27 cellular contexts compared by ENCODE assay signal in genomic region chr9:97124256-97124655, GRCh38.
"Had no signal": no experiment of that assay in that cellular context is flagged by ENCODE, and none has a peak within 500 bp of the region (broad histone marks: within the 10 kb centered on the region; RNA-seq: fewer than 3 reads in every experiment).

No MANE protein-coding gene starts in this region.

- DNase-seq: naive thymus-derived CD4-positive, alpha-beta T cell; natural killer cell; occipital lobe; ovary; right cardiac atrium; right lobe of liver; sigmoid colon; small intestine; stimulated activated CD4-positive, alpha-beta T cell treated with anti-CD3 and anti-CD28 coated beads, Interleukin-15, amount 100 ng/mL, for 24 hours; stimulated activated CD4-positive, alpha-beta T cell treated with anti-CD3 and anti-CD28 coated beads, Interleukin-2, amount 100 ng/mL, for 24 hours; stimulated activated CD4-positive, alpha-beta T cell treated with anti-CD3 and anti-CD28 coated beads, Interleukin-2, amount 100 ng/mL, for 48 hours; stimulated activated CD4-positive, alpha-beta T cell treated with anti-CD3 and anti-CD28 coated beads, Interleukin-4, amount 100 ng/mL, for 24 hours; stimulated activated naive B cell treated with anti-CD40 and anti-IgM and Interleukin-4, amounts not matched to agents 10 μg/mL and 1 μg/mL and 100 μg/mL, for 72 hours; stimulated activated naive CD4-positive, alpha-beta T cell treated with Interleukin-2 at 50 U/mL for 16 hours; stomach; thyroid gland; upper lobe of right lung; uterus had no signal

- H3K9me3 ChIP-seq: ovary, prostate gland, right lobe of liver, sigmoid colon, stomach, thoracic aorta, thyroid gland, tibial nerve, upper lobe of right lung, uterus had no signal

- H3K4me1 ChIP-seq: neural progenitor cell, parathyroid adenoma, prostate gland, right lobe of liver, sigmoid colon, stomach, thyroid gland, tibial nerve, upper lobe of right lung, uterus had no signal

- ATAC-seq: naive thymus-derived CD4-positive, alpha-beta T cell; natural killer cell; right cardiac atrium; right lobe of liver; stimulated activated effector memory CD8-positive, alpha-beta T cell treated with anti-CD3 and anti-CD28 coated beads, Interleukin-12 subunit alpha, Interleukin-12 subunit beta, amount 100 ng/mL, for 72 hours; stimulated activated naive B cell treated with anti-CD40 and anti-IgM and Interleukin-4, amounts not matched to agents 10 μg/mL and 1 μg/mL and 100 μg/mL, for 72 hours; upper lobe of right lung had no signal

- H2AFZ ChIP-seq: neural progenitor cell, parathyroid adenoma had no signal

- H3K4me3 Mint-ChIP-seq: naive thymus-derived CD4-positive, alpha-beta T cell; natural killer cell; nephron; neural progenitor cell; stimulated activated effector memory CD8-positive, alpha-beta T cell treated with anti-CD3 and anti-CD28 coated beads, Interleukin-12 subunit alpha, Interleukin-12 subunit beta, amount 100 ng/mL, for 72 hours; stimulated activated naive B cell treated with anti-CD40 and anti-IgM and Interleukin-4, amounts not matched to agents 10 μg/mL and 1 μg/mL and 100 μg/mL, for 72 hours; stimulated activated naive CD8-positive, alpha-beta T cell treated with anti-CD3 and anti-CD28 coated beads, Interleukin-15, Interleukin-2, amounts not matched to agents 100 ng/mL and 50 ng/mL, for 24 hours; type B pancreatic cell had no signal

- H3K4me2 ChIP-seq: neural progenitor cell had no signal

- H3K27ac Mint-ChIP-seq: naive thymus-derived CD4-positive, alpha-beta T cell; natural killer cell; nephron; neural progenitor cell; stimulated activated effector memory CD8-positive, alpha-beta T cell treated with anti-CD3 and anti-CD28 coated beads, Interleukin-12 subunit alpha, Interleukin-12 subunit beta, amount 100 ng/mL, for 72 hours; stimulated activated naive B cell treated with anti-CD40 and anti-IgM and Interleukin-4, amounts not matched to agents 10 μg/mL and 1 μg/mL and 100 μg/mL, for 72 hours; stimulated activated naive CD8-positive, alpha-beta T cell treated with anti-CD3 and anti-CD28 coated beads, Interleukin-15, Interleukin-2, amounts not matched to agents 100 ng/mL and 50 ng/mL, for 24 hours; type B pancreatic cell had no signal

- H3K36me3 Mint-ChIP-seq: stimulated activated effector memory CD8-positive, alpha-beta T cell treated with anti-CD3 and anti-CD28 coated beads, Interleukin-12 subunit alpha, Interleukin-12 subunit beta, amount 100 ng/mL, for 72 hours had no signal

- H3K36me3 ChIP-seq: neural progenitor cell, ovary, prostate gland, right lobe of liver, sigmoid colon, stomach, thoracic aorta, thyroid gland, tibial nerve, upper lobe of right lung, uterus had no signal

- H3K4me3 ChIP-seq: neural progenitor cell, ovary, prostate gland, right lobe of liver, sigmoid colon, stomach, thoracic aorta, thyroid gland, tibial nerve, upper lobe of right lung, uterus had no signal

- H3K27me3 ChIP-seq: neural progenitor cell, ovary, right lobe of liver, sigmoid colon, stomach, thyroid gland, tibial nerve, upper lobe of right lung, uterus had no signal

- H3K79me2 ChIP-seq: parathyroid adenoma had no signal

- H3K9ac ChIP-seq: neural progenitor cell, parathyroid adenoma had no signal

- H3K27me3 Mint-ChIP-seq: stimulated activated naive CD8-positive, alpha-beta T cell treated with anti-CD3 and anti-CD28 coated beads, Interleukin-15, Interleukin-2, amounts not matched to agents 100 ng/mL and 50 ng/mL, for 24 hours; type B pancreatic cell had no signal

- H3K9me3 Mint-ChIP-seq: natural killer cell, type B pancreatic cell had no signal

- H3K4me1 Mint-ChIP-seq: natural killer cell; nephron; neural progenitor cell; stimulated activated effector memory CD8-positive, alpha-beta T cell treated with anti-CD3 and anti-CD28 coated beads, Interleukin-12 subunit alpha, Interleukin-12 subunit beta, amount 100 ng/mL, for 72 hours; stimulated activated naive B cell treated with anti-CD40 and anti-IgM and Interleukin-4, amounts not matched to agents 10 μg/mL and 1 μg/mL and 100 μg/mL, for 72 hours had no signal

- H3K27ac ChIP-seq: neural progenitor cell, ovary, parathyroid adenoma, prostate gland, right lobe of liver, sigmoid colon, stomach, thoracic aorta, thyroid gland, tibial nerve, upper lobe of right lung, uterus had no signal
